ENCODE assay signal across 15 cellular contexts in the genomic region with DNA sequence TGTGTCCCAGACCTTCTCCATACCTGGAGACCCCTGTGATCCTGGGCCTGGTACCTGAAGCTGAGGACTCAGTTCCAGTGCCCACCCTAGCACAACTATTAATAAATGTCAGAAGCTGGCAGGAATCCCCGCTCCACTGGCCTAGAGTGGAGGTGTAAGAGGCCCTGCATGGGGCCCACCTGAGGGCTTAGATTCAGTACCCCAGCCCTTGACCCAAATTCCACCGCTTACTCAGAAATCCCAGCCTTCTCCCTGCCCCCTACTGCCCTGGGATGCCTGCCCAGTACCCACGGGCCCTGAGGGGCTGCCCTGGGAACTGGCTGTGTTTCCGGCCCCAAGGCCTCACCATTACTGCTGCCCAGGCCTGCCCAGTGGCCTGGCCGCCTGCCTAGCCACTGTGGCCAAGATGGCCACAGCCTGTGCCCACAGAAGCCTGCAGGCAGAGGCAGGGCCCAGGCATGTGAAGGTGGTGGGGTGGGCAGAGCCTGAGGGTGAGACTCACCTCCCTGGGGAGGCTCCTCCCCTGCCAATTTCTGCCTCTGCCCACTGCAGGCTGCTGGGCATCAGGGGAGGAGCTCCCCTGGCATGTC. TPM values are rescaled to one million over a fixed set of nuclear protein-coding genes. Genes with fewer than 3 reads are reported as not detected.
DNase-seq lines count a peak whose midpoint lies in the region; ATAC-seq and TF ChIP-seq lines count a peak whose summit lies in the region.
"Had no signal": no experiment of that assay in that cellular context is flagged by ENCODE, and none has a peak within 500 bp of the region (broad histone marks: within the 10 kb centered on the region; RNA-seq: fewer than 3 reads in every experiment).

No MANE protein-coding gene starts in this region.

- no peak for ATAC-seq in body of pancreas
- ATAC-seq in GM21717 (IDR thresholded peaks at IDR 0.05; ENCODE audit: unreplicated experiment) = no peak

- H3K9ac ChIP-seq in mucosa of stomach (ENCODE audit: low read length) = peak overlapping the region; percentile 13

- peak overlapping the region; percentile 74 to 97 (median 88) for H3K27ac ChIP-seq in body of pancreas
- peak overlapping the region; percentile 43 for H3K27ac ChIP-seq in urinary bladder (ENCODE audit: low read depth)
- no peak overlapping the region for H3K27ac ChIP-seq in sigmoid colon
- H3K27ac ChIP-seq: heart right ventricle, uterus had no signal

- H3K4me3 ChIP-seq in MG63 = no peak overlapping the region
- H3K4me3 ChIP-seq in body of pancreas = no peak overlapping the region
- H3K4me3 ChIP-seq in mucosa of stomach (ENCODE audit: low read length) = no peak overlapping the region
- no peak overlapping the region for H3K4me3 ChIP-seq in urinary bladder (ENCODE audit: low read depth, low read length)
- H3K4me3 ChIP-seq in sigmoid colon = no peak overlapping the region
- H3K4me3 ChIP-seq: heart right ventricle, uterus had no signal

- peak; percentile 67 for DNase-seq in MG63
- DNase-seq in body of pancreas = peak in 3 of 4 donors; percentile 29 to 53 (median 41)
- DNase-seq in sigmoid colon = no peak
- no peak for DNase-seq in stimulated activated CD4-positive, alpha-beta T cell treated with anti-CD3 and anti-CD28 coated beads, Interleukin-4, amount 100 ng/mL, for 4 hours
- DNase-seq: heart right ventricle; HFFc6; KG1; NCI-H1092 treated with DMSO at 0.1 percent for 48 hours; NCI-H2107; NCI-H69; stimulated activated naive CD4-positive, alpha-beta T cell; uterus had no signal

- no peaks in the 10 kb centered on the region for H3K27me3 ChIP-seq in MG63
- no peaks in the 10 kb centered on the region for H3K27me3 ChIP-seq in body of pancreas
- peaks cover 3% of the 10 kb centered on the region for H3K27me3 ChIP-seq in mucosa of stomach (ENCODE audit: control insufficient read depth, insufficient read depth, low read length)
- H3K27me3 ChIP-seq in sigmoid colon = peaks cover 0 to 20% (median 0%) of the 10 kb centered on the region in 3 donors
- H3K27me3 ChIP-seq: uterus had no signal

- intact Hi-C loops in body of pancreas (cut with DNase I) (no loop called here), sigmoid colon (cut with DNase I) (no loop called here)

- TF ChIP-seq POLR2A in body of pancreas (IDR thresholded peaks at IDR 0.05) (no peak), sigmoid colon (IDR thresholded peaks at IDR 0.05) (no peak)

- H3K9me3 ChIP-seq in MG63 (no peaks in the 10 kb centered on the region), body of pancreas (no peaks in the 10 kb centered on the region), mucosa of stomach (ENCODE audit: control insufficient read depth, low read length) (no peaks in the 10 kb centered on the region), sigmoid colon (no peaks in the 10 kb centered on the region)
- H3K9me3 ChIP-seq: heart right ventricle, uterus had no signal

- no peak for TF ChIP-seq EP300 in sigmoid colon (IDR thresholded peaks at IDR 0.05)

- H3K36me3 ChIP-seq in MG63 = no peaks in the 10 kb centered on the region
- H3K36me3 ChIP-seq in body of pancreas (replicated peaks in 1 of 2; ENCODE audit: insufficient read depth in 1 of 2, low read depth in 2 of 2) = no peaks in the 10 kb centered on the region
- no peaks in the 10 kb centered on the region for H3K36me3 ChIP-seq in mucosa of stomach (ENCODE audit: control insufficient read depth, insufficient read depth, low read length)
- no peaks in the 10 kb centered on the region for H3K36me3 ChIP-seq in urinary bladder (ENCODE audit: insufficient read depth)
- no peaks in the 10 kb centered on the region for H3K36me3 ChIP-seq in sigmoid colon
- H3K36me3 ChIP-seq: heart right ventricle, uterus had no signal

- H3K4me1 ChIP-seq in body of pancreas (peaks cover 99% of the 10 kb centered on the region), mucosa of stomach (ENCODE audit: control insufficient read depth, insufficient read depth, low read length) (peaks cover 98% of the 10 kb centered on the region), urinary bladder (ENCODE audit: insufficient read depth) (no peaks in the 10 kb centered on the region), sigmoid colon (peaks cover 0 to 17% (median 12%) of the 10 kb centered on the region in 4 donors)
- H3K4me1 ChIP-seq: uterus had no signal

- TF ChIP-seq CTCF in body of pancreas (IDR thresholded peaks at IDR 0.05) (no peak), sigmoid colon (IDR thresholded peaks at IDR 0.05) (no peak)

- WGBS in body of pancreas, 2 donors = 20 to 35% methylated on average over 1 to 5 of the region's 5 CpGs
- 80% methylated on average over 5 of the region's 5 CpGs for WGBS in urinary bladder
- 77 to 85% methylated on average over 5 of the region's 5 CpGs for WGBS in sigmoid colon, 2 donors

RNA-seq across cellular contexts. Expression of a gene that starts 6.2 kb away (rescaled TPM):
- total RNA-seq in MG63 (2014; rRNA removed; shearing (Covaris generic); ENCODE audit: low replicate concordance) = 3.2 and 6.8 TPM in 2 replicates
- total RNA-seq in body of pancreas = 10 to 100 TPM; 15.5 to 16.9 TPM
- 5.2 TPM for total RNA-seq in urinary bladder
- polyA plus RNA-seq in urinary bladder = 23.8 TPM
- 10 to 100 TPM in 2 of 4 donors, 1 to 10 TPM in 2; 3.5 to 12.1 (median 10.5) TPM for total RNA-seq in sigmoid colon
- polyA plus RNA-seq in sigmoid colon = 100 to 1,000 TPM in 1 of 3 donors, 10 to 100 TPM in 2; 46.3 to 169 (median 94.9) TPM

RNA-seq across cellular contexts. Expression of a gene that starts 24.6 kb away (rescaled TPM):
- 3.9 and 17.4 TPM in 2 replicates for total RNA-seq in MG63 (2014; rRNA removed; shearing (Covaris generic); ENCODE audit: low replicate concordance)
- total RNA-seq in body of pancreas (10 to 100 TPM; 10.6 to 19.8 TPM), urinary bladder (14.2 TPM), sigmoid colon (1 to 10 TPM; 4.3 to 8.1 (median 6.9) TPM)
- polyA plus RNA-seq in urinary bladder (11.5 TPM), sigmoid colon (10 to 100 TPM in 1 of 3 donors, 1 to 10 TPM in 2; 3.0 to 13.2 (median 3.0) TPM)

Comparison
In these comparisons a context has a peak if more than half of its experiments do, and no peak if none do; other contexts are left out.
1. DNase-seq: peak in MG63 (single experiment) and body of pancreas (3 of 4); none in sigmoid colon (single experiment) and stimulated activated CD4-positive, alpha-beta T cell treated with anti-CD3 and anti-CD28 coated beads, Interleukin-4, amount 100 ng/mL, for 4 hours (0 of 2).
2. H3K27ac ChIP-seq: peak in body of pancreas (4 of 4) and urinary bladder (single experiment); none in sigmoid colon (0 of 4).